ENCODE assay signal across 10 cellular contexts in genomic region chrX:100994352-100995281, GRCh38. TPM values are rescaled to one million over a fixed set of nuclear protein-coding genes. Genes with fewer than 3 reads are reported as not detected.
DNase-seq lines count a peak whose midpoint lies in the region; ATAC-seq, FAIRE-seq and TF ChIP-seq lines count a peak whose summit lies in the region.
"Had no signal": no experiment of that assay in that cellular context is flagged by ENCODE, and none has a peak within 500 bp of the region (broad histone marks: within the 10 kb centered on the region; RNA-seq: fewer than 3 reads in every experiment).

No MANE protein-coding gene starts in this region.

- no peaks in the 10 kb centered on the region for H3F3A ChIP-seq in MM.1S (ENCODE audit: insufficient read depth, low read length)

- H3K36me3 ChIP-seq in bronchial epithelial cell (ENCODE audit: control insufficient read depth, insufficient read depth, low read length) (no peaks in the 10 kb centered on the region), Peyer's patch (no peaks in the 10 kb centered on the region), MM.1S (replicated peaks; ENCODE audit: insufficient read depth, low read length) (no peaks in the 10 kb centered on the region)

- H3K4me3 ChIP-seq in bronchial epithelial cell (ENCODE audit: low read depth, low read length) = no peak overlapping the region
- H3K4me3 ChIP-seq in Peyer's patch = no peak overlapping the region
- no peak overlapping the region for H3K4me3 ChIP-seq in MM.1S (ENCODE audit: low read length)

- H3K27me3 ChIP-seq in bronchial epithelial cell (ENCODE audit: control insufficient read depth, insufficient read depth, low read length) (no peaks in the 10 kb centered on the region), Peyer's patch (no peaks in the 10 kb centered on the region), MM.1S (replicated peaks; ENCODE audit: insufficient read depth, low read length) (no peaks in the 10 kb centered on the region)

- TF ChIP-seq POLR2A in Peyer's patch (IDR thresholded peaks at IDR 0.05) = no peak

- peak; percentile 96 for ATAC-seq in GM19452 (IDR thresholded peaks at IDR 0.05; ENCODE audit: unreplicated experiment)

- no peaks in the 10 kb centered on the region for H3K79me2 ChIP-seq in MM.1S (ENCODE audit: low read length)

- H2AFZ ChIP-seq in MM.1S (ENCODE audit: low read length) = no peak overlapping the region

- no peaks in the 10 kb centered on the region for H3K36me3 Mint-ChIP-seq in Calu3 (ENCODE audit: insufficient read depth, unreplicated experiment)

- H3K4me2 ChIP-seq in MM.1S (ENCODE audit: low read depth, low read length) = no peak overlapping the region

- H3K4me1 ChIP-seq in Peyer's patch (no peaks in the 10 kb centered on the region), MM.1S (ENCODE audit: low read length) (no peaks in the 10 kb centered on the region)

- H3K4me3 Mint-ChIP-seq in Calu3 (ENCODE audit: low read depth, unreplicated experiment) = peak overlapping the region; percentile 33
- H3K4me3 Mint-ChIP-seq: brain had no signal

- intact Hi-C loops in Calu3 (cut with micrococcal nuclease; ENCODE audit: unreplicated experiment) = loop anchor here (10.0 kb wide), 1 partner anchor 100 kb away; no protein-coding TSS in a partner anchor

- no TSS peak for BruUV-seq in Calu3 (replicated peaks; lab: Mats Ljungman, UMichigan)

- peak; percentile 22 for DNase-seq in Calu3
- DNase-seq in HK-2 (ENCODE audit: unreplicated experiment) = peak; percentile 2
- DNase-seq in bronchial epithelial cell (ENCODE audit: low read depth) = peak; percentile 87
- DNase-seq in DMS114 treated with DMSO at 0.1 percent for 48 hours (lab: John Stamatoyannopoulos, UW; ENCODE audit: unreplicated experiment) = no peak
- no peak for DNase-seq in Peyer's patch
- DNase-seq in MM.1S = no peak
- DNase-seq in SIG-M5 (lab: John Stamatoyannopoulos, UW) = no peak

- H4K20me1 ChIP-seq in MM.1S (ENCODE audit: insufficient read depth, low read length) = no peaks in the 10 kb centered on the region

- H3K9me3 ChIP-seq in Peyer's patch (no peaks in the 10 kb centered on the region), MM.1S (replicated peaks; ENCODE audit: insufficient read depth, low read length) (no peaks in the 10 kb centered on the region)

- TF ChIP-seq CTCF in Calu3 (IDR thresholded peaks at IDR 0.05; ENCODE audit: unreplicated experiment) (no peak), bronchial epithelial cell (IDR thresholded peaks at IDR 0.05; ENCODE audit: insufficient read depth, low read length, severe bottlenecking) (no peak), Peyer's patch (IDR thresholded peaks at IDR 0.05) (no peak), MM.1S (IDR thresholded peaks at IDR 0.05; ENCODE audit: low read length) (no peak)

- no peak overlapping the region for H3K27ac ChIP-seq in Peyer's patch
- H3K27ac ChIP-seq in MM.1S (ENCODE audit: low read length) = no peak overlapping the region

- peak overlapping the region; percentile 56 for H3K27ac Mint-ChIP-seq in Calu3 (ENCODE audit: unreplicated experiment)

- no peaks in the 10 kb centered on the region for H3K27me3 Mint-ChIP-seq in Calu3 (ENCODE audit: unreplicated experiment)
- H3K27me3 Mint-ChIP-seq: brain had no signal

- FAIRE-seq in bronchial epithelial cell (lab: Jason Lieb, UNC) = no peak
- FAIRE-seq: H1 had no signal

- H3K4me1 Mint-ChIP-seq in Calu3 (ENCODE audit: low read depth, unreplicated experiment) = peaks cover 25% of the 10 kb centered on the region
- H3K4me1 Mint-ChIP-seq: brain had no signal

- no peaks in the 10 kb centered on the region for H3K9me3 Mint-ChIP-seq in Calu3 (ENCODE audit: low read depth, unreplicated experiment)
- H3K9me3 Mint-ChIP-seq: brain had no signal

- no peaks in the 10 kb centered on the region for H3K9me2 ChIP-seq in MM.1S (replicated peaks; ENCODE audit: insufficient read depth, low read length)

- CTCF ChIA-PET in Calu3 (lab: Charles Lee) = interaction anchor here (0.6 kb wide), 1 partner anchor 58 kb away, joined by 3 read pairs; no protein-coding TSS in a partner anchor

- H3K9ac ChIP-seq in MM.1S (ENCODE audit: low read length) = no peak overlapping the region

RNA-seq across cellular contexts. Expression of gene ARL13A, which starts 25.1 kb away (rescaled TPM):
- total RNA-seq in Calu3 (2022) = not detected in 2 replicates
- not detected in 2 replicates for total RNA-seq in bronchial epithelial cell
- not detected for total RNA-seq in Peyer's patch
- total RNA-seq: H1 had no signal

RNA-seq across cellular contexts. Expression of gene TRMT2B, which starts 57.3 kb away (rescaled TPM):
- total RNA-seq in Calu3 (2022) (16.7 and 18.5 TPM in 2 replicates), bronchial epithelial cell (8.4 and 13.6 TPM in 2 replicates), Peyer's patch (10 to 100 TPM; 19.0 to 31.0 (median 27.4) TPM)

Comparison
In these comparisons a context has a peak if more than half of its experiments do, and no peak if none do; other contexts are left out.
1. DNase-seq: peak in Calu3 (single experiment), HK-2 (single experiment) and bronchial epithelial cell (single experiment); none in DMS114 treated with DMSO at 0.1 percent for 48 hours (single experiment), Peyer's patch (0 of 3), MM.1S (single experiment) and SIG-M5 (single experiment).